Comparison of ENCODE assay signal across 32 cellular contexts in the genomic region with DNA sequence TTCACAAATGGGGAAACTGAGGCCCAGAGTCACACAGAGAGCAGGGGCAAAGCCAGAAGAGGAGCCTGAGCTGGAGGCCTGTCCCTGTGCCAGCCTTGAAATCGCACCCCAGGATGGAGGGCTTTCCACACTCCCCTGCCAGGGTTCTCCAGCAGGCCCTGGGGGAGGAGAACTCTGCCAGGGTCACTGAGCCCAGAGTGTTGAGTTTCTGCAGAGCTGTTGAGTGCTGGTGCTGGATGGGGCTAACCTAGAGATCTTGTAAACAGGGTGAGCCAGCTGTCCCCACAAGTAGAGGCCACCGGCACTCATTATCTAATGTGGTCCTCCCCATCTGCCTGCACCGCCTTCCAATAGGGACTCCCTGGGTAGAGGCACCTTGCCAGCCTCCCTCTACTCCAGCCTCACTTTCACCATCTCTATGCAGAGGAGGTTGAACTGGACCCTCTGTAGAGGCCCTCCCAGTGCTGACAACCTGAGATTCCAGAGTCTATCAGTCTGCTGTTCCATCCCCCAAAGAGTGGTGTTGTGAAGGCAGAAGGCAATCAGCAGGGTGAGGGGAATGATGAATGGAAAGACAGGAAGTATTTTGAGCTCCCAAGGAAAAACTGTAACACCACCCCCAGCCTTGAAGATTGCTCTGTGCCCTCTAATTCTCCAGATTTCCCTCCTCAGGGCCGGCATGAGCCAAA.
"Had no signal": no experiment of that assay in that cellular context is flagged by ENCODE, and none has a peak within 500 bp of the region (broad histone marks: within the 10 kb centered on the region; RNA-seq: fewer than 3 reads in every experiment).

No MANE protein-coding gene starts in this region.

- H3K4me3 ChIP-seq: colonic mucosa, gastrocnemius medialis, hepatocyte, left lung, mucosa of descending colon, neural progenitor cell, ovary, psoas muscle, sigmoid colon, testis, tibial artery, upper lobe of left lung, uterus had no signal

- ATAC-seq: esophagus mucosa; gastrocnemius medialis; left lung; mucosa of descending colon; natural killer cell treated with Interleukin-12 subunit alpha and Interleukin-12 subunit beta and Interleukin-15 and Interleukin-18, amount 100 ng/mL, for 72 hours; psoas muscle; right cardiac atrium; stimulated activated memory B cell treated with anti-CD40 and anti-IgM and Interleukin-4, amounts not matched to agents 10 μg/mL and 1 μg/mL and 100 μg/mL, for 72 hours; stimulated activated naive CD8-positive, alpha-beta T cell treated with anti-CD3 and anti-CD28 coated beads, Interleukin-15, Interleukin-2, amounts not matched to agents 100 U/mL and 50 U/mL, for 24 hours had no signal

- H3K9me3 Mint-ChIP-seq: dendritic cell treated with granulocyte-macrophage colony-stimulating factor and Interleukin-4, amounts not matched to agents 40 ng/mL and 50 ng/mL, for 4 days; endodermal cell; mesothelial cell of epicardium; naive B cell; natural killer cell treated with Interleukin-12 subunit alpha and Interleukin-12 subunit beta and Interleukin-15 and Interleukin-18, amount 100 ng/mL, for 72 hours; neural progenitor cell; stimulated activated memory B cell treated with anti-CD40 and anti-IgM and Interleukin-4, amounts not matched to agents 10 μg/mL and 1 μg/mL and 100 μg/mL, for 72 hours had no signal

- H3K27ac ChIP-seq: colonic mucosa, epithelial cell of prostate, gastrocnemius medialis, hepatocyte, left lung, neural progenitor cell, ovary, psoas muscle, sigmoid colon, testis, tibial artery, upper lobe of left lung, uterus had no signal

- DNase-seq: colonic mucosa; effector CD8-positive, alpha-beta T cell; endodermal cell; foreskin fibroblast; gastrocnemius medialis; head of caudate nucleus; kidney; left lung; mesenchymal stem cell; mucosa of descending colon; naive B cell; nucleus accumbens; ovary; posterior cingulate gyrus; psoas muscle; sigmoid colon; stimulated activated CD4-positive, alpha-beta T cell treated with anti-CD3 and anti-CD28 coated beads, Interleukin-4, amount 100 ng/mL, for 4 hours; stimulated activated naive CD8-positive, alpha-beta T cell treated with anti-CD3 and anti-CD28 coated beads, Interleukin-15, Interleukin-2, amounts not matched to agents 100 U/mL and 50 U/mL, for 24 hours; substantia nigra; testis; tibial artery; upper lobe of left lung; uterus had no signal

- H3K27ac Mint-ChIP-seq: dendritic cell treated with granulocyte-macrophage colony-stimulating factor and Interleukin-4, amounts not matched to agents 40 ng/mL and 50 ng/mL, for 4 days; endodermal cell; mesothelial cell of epicardium; naive B cell; neural progenitor cell; stimulated activated memory B cell treated with anti-CD40 and anti-IgM and Interleukin-4, amounts not matched to agents 10 μg/mL and 1 μg/mL and 100 μg/mL, for 72 hours had no signal

- H3K36me3 Mint-ChIP-seq: mesothelial cell of epicardium; naive B cell; natural killer cell treated with Interleukin-12 subunit alpha and Interleukin-12 subunit beta and Interleukin-15 and Interleukin-18, amount 100 ng/mL, for 72 hours; neural progenitor cell; stimulated activated memory B cell treated with anti-CD40 and anti-IgM and Interleukin-4, amounts not matched to agents 10 μg/mL and 1 μg/mL and 100 μg/mL, for 72 hours had no signal

- H3K27me3 ChIP-seq: colonic mucosa, gastrocnemius medialis, hepatocyte, left lung, neural progenitor cell, ovary, sigmoid colon, testis, upper lobe of left lung, uterus had no signal

- H3K4me1 ChIP-seq: colonic mucosa, gastrocnemius medialis, left lung, psoas muscle, sigmoid colon, testis, tibial artery, upper lobe of left lung, uterus had no signal

- H3K4me1 Mint-ChIP-seq: naive B cell; stimulated activated memory B cell treated with anti-CD40 and anti-IgM and Interleukin-4, amounts not matched to agents 10 μg/mL and 1 μg/mL and 100 μg/mL, for 72 hours had no signal

- H3K9me3 ChIP-seq: colonic mucosa, gastrocnemius medialis, left lung, mucosa of descending colon, ovary, psoas muscle, sigmoid colon, testis, tibial artery, upper lobe of left lung, uterus had no signal

- H3K36me3 ChIP-seq: colonic mucosa, gastrocnemius medialis, left lung, neural progenitor cell, ovary, sigmoid colon, tibial artery, upper lobe of left lung, uterus had no signal

- H3K4me3 Mint-ChIP-seq: dendritic cell treated with granulocyte-macrophage colony-stimulating factor and Interleukin-4, amounts not matched to agents 40 ng/mL and 50 ng/mL, for 4 days; endodermal cell; mesothelial cell of epicardium; naive B cell; natural killer cell treated with Interleukin-12 subunit alpha and Interleukin-12 subunit beta and Interleukin-15 and Interleukin-18, amount 100 ng/mL, for 72 hours; neural progenitor cell; stimulated activated memory B cell treated with anti-CD40 and anti-IgM and Interleukin-4, amounts not matched to agents 10 μg/mL and 1 μg/mL and 100 μg/mL, for 72 hours had no signal
